Comparison of ENCODE assay signal across 8 cellular contexts in the genomic region with DNA sequence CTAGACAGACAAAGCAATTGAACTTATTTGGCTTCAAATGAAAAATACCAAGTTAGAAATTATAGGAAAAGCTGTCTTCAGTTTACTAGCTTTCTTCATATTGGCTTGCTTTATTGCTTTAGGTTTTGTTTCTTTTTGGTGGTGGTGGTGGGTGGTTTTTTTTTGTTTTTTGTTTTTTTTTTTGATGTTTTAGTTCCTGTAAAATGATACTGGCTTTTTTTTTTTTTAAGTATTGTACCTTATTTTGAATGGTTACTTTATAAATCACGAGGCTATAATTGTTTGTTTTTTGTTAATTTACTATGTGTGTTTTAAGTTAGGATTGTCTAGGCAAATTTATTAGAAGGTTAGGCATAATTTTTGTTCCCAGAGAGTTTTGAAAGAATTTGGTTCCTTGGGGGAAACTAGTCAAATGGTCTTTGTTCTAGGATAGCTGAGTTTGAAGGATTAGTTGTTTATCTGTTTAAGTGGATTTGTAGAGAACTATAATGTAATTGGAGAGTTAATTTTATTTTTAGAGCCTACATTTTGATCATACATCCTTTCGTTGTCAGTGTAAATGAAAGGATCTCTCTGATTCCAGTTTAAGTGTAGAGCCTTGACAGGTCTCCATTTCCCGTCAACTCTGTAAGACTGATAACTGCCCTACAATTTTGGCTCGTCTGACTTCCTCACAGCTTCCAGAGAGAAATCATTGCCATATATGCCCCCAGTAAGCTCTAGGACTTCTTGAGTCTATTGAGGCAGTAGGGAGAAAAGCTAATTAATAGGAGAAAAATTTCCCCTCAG. TPM values are rescaled to one million over a fixed set of nuclear protein-coding genes. Genes with fewer than 3 reads are reported as not detected.
DNase-seq lines count a peak whose midpoint lies in the region; FAIRE-seq and TF ChIP-seq lines count a peak whose summit lies in the region.

No MANE protein-coding gene starts in this region.

- H3K4me3 Mint-ChIP-seq in endodermal cell (peak overlapping the region; percentile 100), progenitor cell of endocrine pancreas (ENCODE audit: low read depth) (peak overlapping the region; percentile 100)

- H3K36me3 Mint-ChIP-seq in endodermal cell (ENCODE audit: low read depth) (peaks cover 5% of the 10 kb centered on the region), progenitor cell of endocrine pancreas (ENCODE audit: insufficient read depth) (peaks cover 2% of the 10 kb centered on the region)

- H3K36me3 ChIP-seq in GM06990 (ENCODE audit: control insufficient read depth, insufficient read depth, low read length) (no peaks in the 10 kb centered on the region), OCI-LY7 (ENCODE audit: insufficient read depth, low read length) (peaks cover 15% of the 10 kb centered on the region; the same call in 1 of the 2 replicates), endodermal cell (ENCODE audit: control insufficient read depth, insufficient read depth, low read length) (peaks cover 5% of the 10 kb centered on the region)

- 40 to 51% methylated on average over 4 of the region's 4 CpGs for WGBS in endodermal cell (ENCODE audit: insufficient coverage in 1 of 2, insufficient read length in 1 of 2), 2 experiments

- peaks cover 34% of the 10 kb centered on the region for H3K4me1 Mint-ChIP-seq in endodermal cell
- peaks cover 28% of the 10 kb centered on the region for H3K4me1 Mint-ChIP-seq in progenitor cell of endocrine pancreas (ENCODE audit: low read depth)

- H3K27me3 ChIP-seq in GM06990 (replicated peaks; ENCODE audit: control insufficient read depth, insufficient read depth, low read length) (no peaks in the 10 kb centered on the region), endodermal cell (ENCODE audit: control insufficient read depth, insufficient read depth, low read length, poor library complexity, severe bottlenecking) (no peaks in the 10 kb centered on the region)

- peak overlapping the region; percentile 96 for H3K27ac ChIP-seq in OCI-LY7 (ENCODE audit: low read depth, low read length, poor library complexity, severe bottlenecking)
- H3K27ac ChIP-seq in endodermal cell (ENCODE audit: low read depth, low read length) = peak overlapping the region; percentile 40

- H3K9me3 ChIP-seq in OCI-LY7 (ENCODE audit: low read length) = no peaks in the 10 kb centered on the region
- no peaks in the 10 kb centered on the region for H3K9me3 ChIP-seq in endodermal cell (ENCODE audit: control insufficient read depth, low read length)

- peak overlapping the region; percentile 100 for H3K9ac ChIP-seq in endodermal cell (ENCODE audit: extremely low read depth, low read length, poor library complexity, severe bottlenecking)

- no peaks in the 10 kb centered on the region for H3K9me3 Mint-ChIP-seq in endodermal cell
- no peaks in the 10 kb centered on the region for H3K9me3 Mint-ChIP-seq in progenitor cell of endocrine pancreas (ENCODE audit: low read depth)

- peak overlapping the region; percentile 99 for H3K4me3 ChIP-seq in GM06990 (replicated peaks; ENCODE audit: low read depth, low read length)
- H3K4me3 ChIP-seq in OCI-LY7 (ENCODE audit: low read depth, low read length, poor library complexity, severe bottlenecking) = peak overlapping the region; percentile 90
- H3K4me3 ChIP-seq in endodermal cell (ENCODE audit: low read length) = peak overlapping the region; percentile 99

- POLR2A ChIA-PET in OCI-LY7 (lab: Charles Lee) = interaction anchor here (0.5 to 4.2 kb wide), 15 partner anchors 8 to 1101 kb away, joined by 3 to 49 read pairs (median 4); no protein-coding TSS in a partner anchor

- peaks cover 39% of the 10 kb centered on the region for H4K20me1 ChIP-seq in OCI-LY7 (ENCODE audit: insufficient read depth, low read length)

- no TSS peak for BruUV-seq in OCI-LY7 (replicated peaks; lab: Mats Ljungman, UMichigan)

- no peaks in the 10 kb centered on the region for H3K9me2 ChIP-seq in OCI-LY7 (ENCODE audit: insufficient read depth, low read length)

- CTCF ChIA-PET in OCI-LY7 (lab: Charles Lee; ENCODE audit: unreplicated experiment) = interaction anchor here (1.1 kb wide), 1 partner anchor 9 kb away, joined by 6 read pairs; no protein-coding TSS in a partner anchor

- peak overlapping the region; percentile 79 for H3K27ac Mint-ChIP-seq in endodermal cell
- peak overlapping the region; percentile 89 for H3K27ac Mint-ChIP-seq in progenitor cell of endocrine pancreas

- H3K27me3 Mint-ChIP-seq in endodermal cell (ENCODE audit: insufficient read depth) (peaks cover 2% of the 10 kb centered on the region), progenitor cell of endocrine pancreas (no peaks in the 10 kb centered on the region)

- intact Hi-C loops in OCI-LY7 (cut with micrococcal nuclease; ENCODE audit: unreplicated experiment) = loop anchor here (10.0 kb wide), 1 partner anchor 1097 kb away; a partner anchor contains a TSS

- peaks cover 84% of the 10 kb centered on the region for H3K79me2 ChIP-seq in OCI-LY7 (ENCODE audit: insufficient read depth, low read depth, low read length)

- TF ChIP-seq CTCF in GM06990 (IDR thresholded peaks at IDR 0.05; ENCODE audit: insufficient read depth, low read length, poor library complexity, severe bottlenecking) (no peak), OCI-LY7 (conservative IDR thresholded peaks at IDR 0.05; ENCODE audit: low read length) (no peak), endodermal cell (conservative IDR thresholded peaks at IDR 0.05) (no peak), progenitor cell of endocrine pancreas (IDR thresholded peaks at IDR 0.05; ENCODE audit: unreplicated experiment) (no peak)

- FAIRE-seq in HTR-8/SVneo (lab: Jason Lieb, UNC) = no peak

- no peak overlapping the region for H2AFZ ChIP-seq in OCI-LY7 (ENCODE audit: low read length)

- H3K4me1 ChIP-seq in OCI-LY7 (ENCODE audit: insufficient read depth, low read length, poor library complexity, severe bottlenecking) (peaks cover 61% of the 10 kb centered on the region), endodermal cell (ENCODE audit: control insufficient read depth, insufficient read depth, low read length) (no peaks in the 10 kb centered on the region)

- no peak for DNase-seq in GM06990 (ENCODE audit: extremely low read depth, insufficient read length)
- DNase-seq in OCI-LY7 (ENCODE audit: low spot score) = peak; percentile 52
- no peak for DNase-seq in endodermal cell
- no peak for DNase-seq in progenitor cell of endocrine pancreas (ENCODE audit: low spot score, unreplicated experiment)
- DNase-seq in globus pallidus (ENCODE audit: low spot score) = no peak
- no peak for DNase-seq in KG1 (lab: John Stamatoyannopoulos, UW)
- no peak for DNase-seq in 8988T
- no peak for DNase-seq in HTR-8/SVneo (ENCODE audit: insufficient read length, low spot score)

- peak overlapping the region; percentile 91 for H3K4me2 ChIP-seq in OCI-LY7 (ENCODE audit: low read length)

RNA-seq across cellular contexts. Expression of a gene that starts 3.5 kb away (rescaled TPM):
- total RNA-seq in OCI-LY7 (2014; rRNA removed; shearing (Covaris generic)) = 50.1 and 52.5 TPM in 2 replicates
- total RNA-seq in OCI-LY7 (2022) (68.0 and 72.8 TPM in 2 replicates), endodermal cell (10 to 100 TPM; 65.7 to 70.4 TPM), progenitor cell of endocrine pancreas (107 TPM in 2 replicates)
- polyA plus RNA-seq in endodermal cell (2013, experiment 1 of 2) = 73.3 TPM
- polyA plus RNA-seq in endodermal cell (2013, experiment 2 of 2) = 71.3 TPM
